23 cellular contexts compared by ENCODE assay signal in the genomic region with DNA sequence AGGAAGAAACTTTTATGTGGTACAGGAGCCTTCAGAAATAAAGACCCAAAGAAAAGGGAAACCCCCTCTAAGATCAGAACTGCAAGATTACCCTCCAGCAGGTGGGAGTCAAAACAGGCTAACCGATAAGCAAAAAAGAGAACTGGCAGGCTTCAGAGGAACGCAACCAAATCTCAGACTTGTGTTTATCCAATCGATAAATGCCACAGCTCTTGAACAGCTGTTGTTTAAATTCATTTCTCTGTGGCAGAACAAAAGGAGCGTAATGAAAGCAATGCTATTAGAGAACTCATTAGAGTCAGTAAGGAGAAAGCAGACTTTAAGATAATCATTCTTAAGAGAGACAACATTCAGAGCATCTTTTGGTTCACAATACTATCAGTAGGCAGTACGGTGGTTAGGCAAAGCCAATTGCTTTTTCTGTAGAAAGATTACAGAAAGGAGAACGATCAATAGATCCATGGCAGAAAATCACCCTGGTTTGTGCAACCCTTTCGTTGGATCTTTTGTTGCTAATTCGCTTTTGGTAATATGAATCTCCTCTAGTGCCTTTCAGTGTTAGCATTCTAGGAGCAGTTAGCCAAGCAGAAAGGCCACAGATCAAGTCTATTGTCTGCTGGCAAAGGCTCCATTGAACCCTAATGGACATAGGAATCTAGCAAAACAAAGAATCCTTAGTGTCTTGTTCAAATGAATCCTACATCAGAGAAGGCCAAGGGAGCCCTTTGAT.
DNase-seq lines count a peak whose midpoint lies in the region; ATAC-seq, FAIRE-seq and TF ChIP-seq lines count a peak whose summit lies in the region.
"Had no signal": no experiment of that assay in that cellular context is flagged by ENCODE, and none has a peak within 500 bp of the region (broad histone marks: within the 10 kb centered on the region; RNA-seq: fewer than 3 reads in every experiment).

No MANE protein-coding gene starts in this region.

- H3K36me3 Mint-ChIP-seq in WTC11 = no peaks in the 10 kb centered on the region
- no peaks in the 10 kb centered on the region for H3K36me3 Mint-ChIP-seq in osteocyte (ENCODE audit: unreplicated experiment)
- H3K36me3 Mint-ChIP-seq: activated naive CD8-positive, alpha-beta T cell; naive B cell; stimulated activated effector memory CD8-positive, alpha-beta T cell treated with anti-CD3 and anti-CD28 coated beads, Interleukin-12 subunit alpha, Interleukin-12 subunit beta, amount 100 ng/mL, for 72 hours had no signal

- H3K27me3 Mint-ChIP-seq in WTC11 (ENCODE audit: low read depth) (no peaks in the 10 kb centered on the region), osteocyte (ENCODE audit: unreplicated experiment) (no peaks in the 10 kb centered on the region)
- H3K27me3 Mint-ChIP-seq: activated naive CD8-positive, alpha-beta T cell; activated T-cell treated with anti-CD3 and anti-CD28 coated beads, Interleukin-2, amount 50 U/mL, for 24 hours; naive B cell had no signal

- CTCF ChIA-PET in WTC11 (lab: Charles Lee) = interaction anchor here (0.9 to 1.8 kb wide), 2 partner anchors 18 to 89 kb away, joined by 3 to 9 read pairs; no protein-coding TSS in a partner anchor

- FAIRE-seq in GM12892 (lab: Jason Lieb, UNC) = no peak
- FAIRE-seq: G401.6, TTC549 had no signal

- H3K4me3 Mint-ChIP-seq in WTC11 (no peak overlapping the region), osteocyte (ENCODE audit: unreplicated experiment) (no peak overlapping the region)
- H3K4me3 Mint-ChIP-seq: activated naive CD8-positive, alpha-beta T cell; activated T-cell treated with anti-CD3 and anti-CD28 coated beads, Interleukin-2, amount 50 U/mL, for 24 hours; naive B cell; stimulated activated effector memory CD8-positive, alpha-beta T cell treated with anti-CD3 and anti-CD28 coated beads, Interleukin-12 subunit alpha, Interleukin-12 subunit beta, amount 100 ng/mL, for 72 hours had no signal

- TF ChIP-seq CTCF in WTC11 (IDR thresholded peaks at IDR 0.05) = no peak
- no peak for TF ChIP-seq CTCF in osteocyte (IDR thresholded peaks at IDR 0.05)

- TF ChIP-seq POLR2A in GM12892 (IDR thresholded peaks at IDR 0.05; ENCODE audit: low read depth, low read length) = no peak

- peak; percentile 4 for DNase-seq in ELF-1 (ENCODE audit: low read depth, low spot score)
- peak; percentile 95 for DNase-seq in NCI-H1092 treated with DMSO at 0.1 percent for 48 hours (lab: John Stamatoyannopoulos, UW)
- no peak for DNase-seq in WTC11 (ENCODE audit: low spot score)
- DNase-seq in medulla oblongata (ENCODE audit: extremely low spot score) = peak; percentile 61
- DNase-seq in osteocyte (ENCODE audit: extremely low spot score, unreplicated experiment) = no peak
- DNase-seq in GM12892 (ENCODE audit: insufficient read length) = no peak
- DNase-seq in DMS153 (lab: John Stamatoyannopoulos, UW) = no peak
- no peak for DNase-seq in NK-92 (lab: John Stamatoyannopoulos, UW; ENCODE audit: unreplicated experiment)
- DNase-seq: activated CD4-positive, alpha-beta T cell treated with anti-CD3 and anti-CD28 coated beads, Interleukin-2, amount 50 U/mL, for 48 hours; activated T-cell treated with anti-CD3 and anti-CD28 coated beads, Interleukin-2, amount 50 U/mL, for 24 hours; brain microvascular endothelial cell; foreskin melanocyte; GOT3; lower lobe of right lung; naive B cell; NCI-H526; psoas muscle; stimulated activated CD4-positive, alpha-beta T cell treated with anti-CD3 and anti-CD28 coated beads, Interleukin-12 subunit alpha, Interleukin-12 subunit beta, amount 100 ng/mL, for 4 hours had no signal

- H3K9me3 Mint-ChIP-seq in WTC11 = peaks cover 3% of the 10 kb centered on the region; the same call in 1 of the 2 replicates
- no peaks in the 10 kb centered on the region for H3K9me3 Mint-ChIP-seq in osteocyte (ENCODE audit: unreplicated experiment)

- POLR2A ChIA-PET in WTC11 (lab: Charles Lee) = no interaction called here

- H3K4me1 Mint-ChIP-seq in WTC11 = peaks cover 48% of the 10 kb centered on the region
- H3K4me1 Mint-ChIP-seq in osteocyte (ENCODE audit: unreplicated experiment) = peaks cover 50% of the 10 kb centered on the region
- H3K4me1 Mint-ChIP-seq: naive B cell; stimulated activated effector memory CD8-positive, alpha-beta T cell treated with anti-CD3 and anti-CD28 coated beads, Interleukin-12 subunit alpha, Interleukin-12 subunit beta, amount 100 ng/mL, for 72 hours had no signal

- no peak overlapping the region for H3K27ac Mint-ChIP-seq in WTC11
- H3K27ac Mint-ChIP-seq in osteocyte (ENCODE audit: unreplicated experiment) = no peak overlapping the region
- H3K27ac Mint-ChIP-seq: activated naive CD8-positive, alpha-beta T cell; activated T-cell treated with anti-CD3 and anti-CD28 coated beads, Interleukin-2, amount 50 U/mL, for 24 hours; stimulated activated effector memory CD8-positive, alpha-beta T cell treated with anti-CD3 and anti-CD28 coated beads, Interleukin-12 subunit alpha, Interleukin-12 subunit beta, amount 100 ng/mL, for 72 hours had no signal

- peak; percentile 74 for ATAC-seq in WTC11
- ATAC-seq: lower lobe of right lung; Panc1; psoas muscle; stimulated activated effector memory CD8-positive, alpha-beta T cell treated with anti-CD3 and anti-CD28 coated beads, Interleukin-12 subunit alpha, Interleukin-12 subunit beta, amount 100 ng/mL, for 72 hours had no signal

TF ChIP-seq in WTC11, 78 proteins besides CTCF, POLR2A, EP300 and RAD21:
- TF ChIP-seq, protein P1, sequence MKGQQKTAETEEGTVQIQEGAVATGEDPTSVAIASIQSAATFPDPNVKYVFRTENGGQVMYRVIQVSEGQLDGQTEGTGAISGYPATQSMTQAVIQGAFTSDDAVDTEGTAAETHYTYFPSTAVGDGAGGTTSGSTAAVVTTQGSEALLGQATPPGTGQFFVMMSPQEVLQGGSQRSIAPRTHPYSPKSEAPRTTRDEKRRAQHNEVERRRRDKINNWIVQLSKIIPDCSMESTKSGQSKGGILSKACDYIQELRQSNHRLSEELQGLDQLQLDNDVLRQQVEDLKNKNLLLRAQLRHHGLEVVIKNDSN (CRISPR knock-in tag; IDR thresholded peaks at IDR 0.05) = no peak
- TF ChIP-seq, protein P2, sequence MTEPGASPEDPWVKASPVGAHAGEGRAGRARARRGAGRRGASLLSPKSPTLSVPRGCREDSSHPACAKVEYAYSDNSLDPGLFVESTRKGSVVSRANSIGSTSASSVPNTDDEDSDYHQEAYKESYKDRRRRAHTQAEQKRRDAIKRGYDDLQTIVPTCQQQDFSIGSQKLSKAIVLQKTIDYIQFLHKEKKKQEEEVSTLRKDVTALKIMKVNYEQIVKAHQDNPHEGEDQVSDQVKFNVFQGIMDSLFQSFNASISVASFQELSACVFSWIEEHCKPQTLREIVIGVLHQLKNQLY (CRISPR knock-in tag; IDR thresholded peaks at IDR 0.05) = no peak
- TF ChIP-seq JUN (CRISPR knock-in tag; IDR thresholded peaks at IDR 0.05) (no peak), TEAD4 (CRISPR knock-in tag; IDR thresholded peaks at IDR 0.05) (no peak), TP53 (CRISPR knock-in tag; IDR thresholded peaks at IDR 0.05) (no peak)
TF ChIP-seq in WTC11: peak in this region for 0.

Comparison
In these comparisons a context has a peak if more than half of its experiments do, and no peak if none do; other contexts are left out.
1. DNase-seq: peak in ELF-1 (single experiment), NCI-H1092 treated with DMSO at 0.1 percent for 48 hours (single experiment) and medulla oblongata (single experiment); none in WTC11 (single experiment), osteocyte (single experiment), GM12892 (single experiment), DMS153 (single experiment) and NK-92 (single experiment).